In the genomic region with DNA sequence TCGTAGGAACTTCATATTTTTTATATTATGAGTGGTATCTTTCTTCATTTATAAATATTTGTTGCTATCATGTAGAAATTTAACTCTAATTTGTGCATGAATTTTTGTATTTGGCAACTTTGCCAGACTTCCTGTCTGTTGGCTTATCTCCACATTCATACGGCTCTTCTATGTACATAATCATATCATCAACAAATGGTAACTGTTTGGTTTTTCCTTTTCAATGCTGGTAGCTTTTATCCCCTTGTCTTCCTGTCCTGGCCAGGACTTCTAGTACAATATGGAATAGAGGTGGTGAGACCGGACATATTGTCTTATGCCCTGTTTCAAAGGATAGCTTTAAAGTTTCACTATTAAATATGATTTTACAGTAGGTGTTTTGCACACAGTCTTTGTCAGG, we compare ENCODE assay signal across 22 cellular contexts.
"Had no signal": no experiment of that assay in that cellular context is flagged by ENCODE, and none has a peak within 500 bp of the region (broad histone marks: within the 10 kb centered on the region; RNA-seq: fewer than 3 reads in every experiment).

No MANE protein-coding gene starts in this region.

- H3K36me3 ChIP-seq: MG63, Peyer's patch, SJCRH30 had no signal

- DNase-seq: KBM-7, MG63, NCI-H1092, NCI-H1105 treated with DMSO at 0.1 percent for 48 hours, NCI-H1417 treated with DMSO at 0.1 percent for 48 hours, NCI-H146, NCI-H1694 treated with DMSO at 0.1 percent for 48 hours, NCI-H1930, NCI-H2081, NCI-H2107, NCI-H2227 treated with DMSO at 0.1 percent for 48 hours, NCI-H524, NCI-H526 treated with DMSO at 0.1 percent for 48 hours, NCI-H748 treated with DMSO at 0.1 percent for 48 hours, PC-9, Peyer's patch, SHP77 treated with DMSO at 0.1 percent for 48 hours, SJCRH30, T-helper 1 cell had no signal

- H2AFZ ChIP-seq: PC-9 had no signal

- H3K27me3 ChIP-seq: MG63, Peyer's patch, SJCRH30 had no signal

- ATAC-seq: Right ventricle myocardium inferior had no signal

- H3K4me1 ChIP-seq: Peyer's patch, SJCRH30 had no signal

- H3K9me3 ChIP-seq: Peyer's patch had no signal

- FAIRE-seq: HTR-8/SVneo had no signal

- H3K4me2 ChIP-seq: PC-9 had no signal

- H3K4me3 ChIP-seq: MG63, PC-9, Peyer's patch, SJCRH30 had no signal

- H3K27ac ChIP-seq: HL-60, PC-9, Peyer's patch, SJCRH30 had no signal
